Comparison of ENCODE assay signal across 28 cellular contexts in genomic region chr6:91611190-91611589, GRCh38.
"Had no signal": no experiment of that assay in that cellular context is flagged by ENCODE, and none has a peak within 500 bp of the region (broad histone marks: within the 10 kb centered on the region; RNA-seq: fewer than 3 reads in every experiment).

No MANE protein-coding gene starts in this region.

- H3K9me3 ChIP-seq: colonic mucosa, esophagus muscularis mucosa, esophagus squamous epithelium, gastrocnemius medialis, gastroesophageal sphincter, heart left ventricle, heart right ventricle had no signal

- H3K4me2 ChIP-seq: hepatocyte had no signal

- H3K4me1 ChIP-seq: colonic mucosa, esophagus muscularis mucosa, esophagus squamous epithelium, foreskin keratinocyte, gastrocnemius medialis, gastroesophageal sphincter, heart left ventricle, heart right ventricle had no signal

- FAIRE-seq: endometrium, endothelial cell of umbilical vein, frontal cortex had no signal

- H3K27ac ChIP-seq: colonic mucosa, coronary artery, dorsolateral prefrontal cortex, epithelial cell of prostate, esophagus muscularis mucosa, esophagus squamous epithelium, foreskin keratinocyte, gastrocnemius medialis, gastroesophageal sphincter, heart left ventricle, heart right ventricle, hepatocyte had no signal

- H3K36me3 ChIP-seq: colonic mucosa, esophagus muscularis mucosa, esophagus squamous epithelium, gastrocnemius medialis, gastroesophageal sphincter, heart left ventricle, heart right ventricle had no signal

- H3K79me2 ChIP-seq: hepatocyte had no signal

- ATAC-seq: effector memory CD8-positive, alpha-beta T cell; esophagus mucosa; foreskin keratinocyte; gastrocnemius medialis; gastroesophageal sphincter; heart left ventricle; heart right ventricle had no signal

- H2AFZ ChIP-seq: hepatocyte had no signal

- H3K27me3 ChIP-seq: colonic mucosa, dorsolateral prefrontal cortex, esophagus muscularis mucosa, esophagus squamous epithelium, foreskin keratinocyte, gastrocnemius medialis, gastroesophageal sphincter, heart left ventricle, heart right ventricle, hepatocyte had no signal

- H3K4me3 ChIP-seq: colonic mucosa, coronary artery, dorsolateral prefrontal cortex, esophagus muscularis mucosa, esophagus squamous epithelium, gastrocnemius medialis, gastroesophageal sphincter, heart left ventricle, heart right ventricle, hepatocyte had no signal

- DNase-seq: colonic mucosa; cortex of kidney; dermis blood vessel endothelial cell; dorsolateral prefrontal cortex; effector CD4-positive, alpha-beta T cell; effector CD8-positive, alpha-beta T cell; effector memory CD4-positive, alpha-beta T cell; effector memory CD8-positive, alpha-beta T cell; endodermal cell; erythroblast; esophagus squamous epithelium; foreskin fibroblast; foreskin keratinocyte; foreskin melanocyte; gastrocnemius medialis; glutamatergic neuron; head of caudate nucleus; heart left ventricle; heart right ventricle had no signal
